Comparison of ENCODE assay signal across 1 cellular context in genomic region chr3:164199982-164200823, GRCh38.
TF ChIP-seq lines count a peak whose summit lies in the region.

No MANE protein-coding gene starts in this region.

TF ChIP-seq in GM23338, 12 proteins besides CTCF, POLR2A, EP300 and RAD21:
- TF ChIP-seq ZNF462 (CRISPR knock-in tag; IDR thresholded peaks at IDR 0.05) (no peak), CREB1 (CRISPR knock-in tag; IDR thresholded peaks at IDR 0.05; ENCODE audit: low read depth) (no peak), STAT1 (IDR thresholded peaks at IDR 0.05; ENCODE audit: unreplicated experiment) (no peak), ZNF114 (CRISPR knock-in tag; IDR thresholded peaks at IDR 0.05) (no peak), EZH2phosphoT487 (IDR thresholded peaks at IDR 0.05; ENCODE audit: unreplicated experiment) (no peak), ETS1 (IDR thresholded peaks at IDR 0.05) (no peak), POLR2AphosphoS5 (IDR thresholded peaks at IDR 0.05; ENCODE audit: low read depth) (no peak), EZH2 (IDR thresholded peaks at IDR 0.05; ENCODE audit: low read depth, unreplicated experiment) (no peak), ZNF331 (CRISPR knock-in tag; IDR thresholded peaks at IDR 0.05; ENCODE audit: low read depth) (no peak), REST (IDR thresholded peaks at IDR 0.05; ENCODE audit: unreplicated experiment) (no peak), JUNB (IDR thresholded peaks at IDR 0.05; ENCODE audit: unreplicated experiment) (no peak), NANOG (IDR thresholded peaks at IDR 0.05; ENCODE audit: borderline replicate concordance) (no peak)
